ENCODE assay signal across 2 cellular contexts in genomic region chr7:72945597-72945996, GRCh38. TPM values are rescaled to one million over a fixed set of nuclear protein-coding genes. Genes with fewer than 3 reads are reported as not detected.
"Had no signal": no experiment of that assay in that cellular context is flagged by ENCODE, and none has a peak within 500 bp of the region (broad histone marks: within the 10 kb centered on the region; RNA-seq: fewer than 3 reads in every experiment).

No MANE protein-coding gene starts in this region.

RNA-seq across cellular contexts. Expression of gene TRIM74, which starts 23.7 kb away (rescaled TPM):
- total RNA-seq: activated CD8-positive, alpha-beta T cell treated with anti-CD3 and anti-CD28 coated beads for 36 hours; PC-3 had no signal
